In the genomic region with DNA sequence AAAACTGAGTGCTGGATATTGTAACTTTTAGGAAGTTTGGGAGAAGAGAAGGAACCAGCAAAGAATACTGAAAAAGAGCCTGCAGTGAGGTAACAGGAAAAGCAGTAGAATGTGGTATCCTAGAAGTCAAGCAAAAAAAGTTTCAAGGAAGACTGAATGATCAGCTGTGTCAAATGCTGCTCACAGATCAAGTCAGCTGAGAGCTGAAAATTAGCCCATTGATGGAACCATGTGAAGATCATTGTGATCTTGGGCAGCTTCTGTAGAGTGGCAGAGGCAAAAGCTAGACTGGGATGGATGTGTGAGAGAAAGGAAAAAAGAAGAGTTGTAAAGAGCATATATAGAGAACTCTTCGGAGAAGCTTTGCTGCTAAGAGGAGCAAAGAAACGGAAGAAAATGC, we compare ENCODE assay signal across 25 cellular contexts.
"Had no signal": no experiment of that assay in that cellular context is flagged by ENCODE, and none has a peak within 500 bp of the region (broad histone marks: within the 10 kb centered on the region; RNA-seq: fewer than 3 reads in every experiment).

No MANE protein-coding gene starts in this region.

- H3K36me3 ChIP-seq: colonic mucosa, esophagus squamous epithelium, gastroesophageal sphincter, heart left ventricle, left lung, lower lobe of right lung had no signal

- H3K27ac ChIP-seq: colonic mucosa, esophagus squamous epithelium, gastroesophageal sphincter, heart left ventricle, hepatocyte, left lung, lower lobe of right lung had no signal

- H3K4me3 ChIP-seq: colonic mucosa, esophagus squamous epithelium, gastroesophageal sphincter, heart left ventricle, hepatocyte, left lung, lower lobe of right lung, mucosa of descending colon had no signal

- H3K27me3 Mint-ChIP-seq: dendritic cell treated with granulocyte-macrophage colony-stimulating factor and Interleukin-4, amounts not matched to agents 40 ng/mL and 50 ng/mL, for 4 days; effector memory CD8-positive, alpha-beta T cell; naive B cell; naive thymus-derived CD8-positive, alpha-beta T cell had no signal

- H3K4me1 Mint-ChIP-seq: naive thymus-derived CD8-positive, alpha-beta T cell had no signal

- H3K4me1 ChIP-seq: colonic mucosa, esophagus squamous epithelium, lower lobe of right lung had no signal

- FAIRE-seq: endometrium, frontal cortex had no signal

- H3K27me3 ChIP-seq: colonic mucosa, esophagus squamous epithelium, gastroesophageal sphincter, heart left ventricle, hepatocyte, left lung had no signal

- H3K4me3 Mint-ChIP-seq: dendritic cell treated with granulocyte-macrophage colony-stimulating factor and Interleukin-4, amounts not matched to agents 40 ng/mL and 50 ng/mL, for 4 days; effector memory CD8-positive, alpha-beta T cell; endodermal cell; immature natural killer cell; mesothelial cell of epicardium; naive B cell; naive thymus-derived CD8-positive, alpha-beta T cell had no signal

- H3K79me2 ChIP-seq: hepatocyte had no signal

- H2AFZ ChIP-seq: hepatocyte had no signal

- DNase-seq: colonic mucosa; cortex of kidney; effector CD8-positive, alpha-beta T cell; effector memory CD8-positive, alpha-beta T cell; endodermal cell; esophagus squamous epithelium; foreskin fibroblast; heart left ventricle; hypothalamus; immature natural killer cell; islet precursor cell; left cardiac atrium; left lung; left ventricle myocardium superior; lower lobe of right lung; mesenchymal stem cell; mucosa of descending colon; naive B cell; naive thymus-derived CD8-positive, alpha-beta T cell had no signal

- H3K9me3 ChIP-seq: colonic mucosa, esophagus squamous epithelium, gastroesophageal sphincter, heart left ventricle, left lung, lower lobe of right lung, mucosa of descending colon had no signal

- H3K27ac Mint-ChIP-seq: dendritic cell treated with granulocyte-macrophage colony-stimulating factor and Interleukin-4, amounts not matched to agents 40 ng/mL and 50 ng/mL, for 4 days; effector memory CD8-positive, alpha-beta T cell; endodermal cell; immature natural killer cell; mesothelial cell of epicardium; naive B cell; naive thymus-derived CD8-positive, alpha-beta T cell had no signal

- H3K36me3 Mint-ChIP-seq: mesothelial cell of epicardium had no signal

- H3K4me2 ChIP-seq: hepatocyte had no signal

- H3K9me3 Mint-ChIP-seq: dendritic cell treated with granulocyte-macrophage colony-stimulating factor and Interleukin-4, amounts not matched to agents 40 ng/mL and 50 ng/mL, for 4 days; endodermal cell; mesothelial cell of epicardium had no signal

- ATAC-seq: effector memory CD8-positive, alpha-beta T cell; gastroesophageal sphincter; heart left ventricle; left cardiac atrium; left lung; left ventricle myocardium superior; lower lobe of right lung; mucosa of descending colon; naive thymus-derived CD8-positive, alpha-beta T cell had no signal
